1 cellular context compared by ENCODE assay signal in genomic region chr5:90475436-90475980, GRCh38.
TF ChIP-seq lines count a peak whose summit lies in the region.

No MANE protein-coding gene starts in this region.

TF ChIP-seq in GM23338, 12 proteins besides CTCF, POLR2A, EP300 and RAD21 (continued from another document):
- TF ChIP-seq ZNF462 (CRISPR knock-in tag; IDR thresholded peaks at IDR 0.05) (no peak), JUNB (IDR thresholded peaks at IDR 0.05; ENCODE audit: unreplicated experiment) (no peak), EZH2phosphoT487 (IDR thresholded peaks at IDR 0.05; ENCODE audit: unreplicated experiment) (no peak)
